In the genomic region with DNA sequence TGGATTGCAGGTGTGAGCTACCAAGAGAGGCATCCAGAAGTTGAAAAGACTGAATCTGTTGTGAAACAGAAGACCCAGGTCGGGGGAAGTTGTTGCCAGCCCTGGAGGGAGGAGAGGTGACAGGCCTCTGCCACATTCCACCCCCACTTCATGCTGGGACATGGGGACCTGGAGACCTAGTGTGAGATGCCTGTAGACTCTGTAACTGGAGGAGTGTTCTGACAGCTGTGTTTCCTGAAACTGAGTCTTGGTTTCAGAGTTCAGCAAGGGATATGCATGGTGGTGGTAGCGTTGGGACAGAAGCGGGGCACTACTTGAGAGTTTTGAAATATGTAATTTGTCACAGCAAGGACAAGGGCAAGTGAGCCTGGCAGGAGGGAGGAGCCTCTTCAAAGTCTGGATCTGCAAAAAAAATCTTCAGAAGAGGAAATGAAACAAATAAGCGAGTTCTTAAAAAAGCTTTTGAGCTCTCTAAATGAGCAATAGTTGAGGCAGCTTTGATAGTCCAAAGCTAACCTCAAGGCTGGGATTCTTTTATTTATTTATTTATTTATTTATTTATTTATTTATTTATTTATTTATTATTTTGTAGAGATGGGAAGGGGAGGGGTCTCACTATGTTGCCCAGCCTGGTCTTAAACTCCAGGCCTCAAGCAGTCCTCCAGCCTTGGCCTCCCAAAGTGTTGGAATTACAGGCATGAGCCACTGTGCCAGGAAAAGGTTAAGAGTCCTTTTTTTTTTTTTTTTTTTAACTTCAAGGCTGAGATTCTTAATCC, we compare ENCODE assay signal across 7 cellular contexts. TPM values are rescaled to one million over a fixed set of nuclear protein-coding genes. Genes with fewer than 3 reads are reported as not detected.
A peak's percentile ranks its signal among the peaks of the same experiment; 100 is the strongest.
DNase-seq lines count a peak whose midpoint lies in the region; ATAC-seq and TF ChIP-seq lines count a peak whose summit lies in the region.

No MANE protein-coding gene starts in this region.

- no peak for TF ChIP-seq RAD21 in HCT116 (IDR thresholded peaks at IDR 0.05; ENCODE audit: low read depth)

- no peak for TF ChIP-seq POLR2A in HCT116 (IDR thresholded peaks at IDR 0.05; ENCODE audit: borderline replicate concordance, extremely low read depth, insufficient read depth, insufficient read length)

- H3K4me3 ChIP-seq in HCT116 (replicated peaks in 1 of 2; ENCODE audit: low read depth in 1 of 2, low read length in 2 of 2) (no peak overlapping the region), colonic mucosa (no peak overlapping the region)

- DNase-seq in HCT116 (ENCODE audit: low read depth, low spot score) (no peak), NAMALWA (ENCODE audit: low spot score) (peak; percentile 90), colonic mucosa (no peak), pons (ENCODE audit: low spot score) (peak; percentile 32), NCI-H2171 treated with DMSO at 0.1 percent for 48 hours (lab: John Stamatoyannopoulos, UW) (no peak), DMS153 (lab: John Stamatoyannopoulos, UW) (no peak)

- no peak overlapping the region for H3K27ac ChIP-seq in HCT116 (ENCODE audit: low read depth, low read length)
- peak overlapping the region; percentile 39 for H3K27ac ChIP-seq in colonic mucosa

- TF ChIP-seq CTCF in HCT116 (IDR thresholded peaks at IDR 0.05 in 2 of 3, conservative IDR thresholded peaks at IDR 0.05 in 1 of 3; ENCODE audit: borderline replicate concordance in 1 of 3, insufficient read depth in 1 of 3, low read depth in 2 of 3, low read length in 2 of 3) (no peak), colonic mucosa (IDR thresholded peaks at IDR 0.05) (no peak)

- no peaks in the 10 kb centered on the region for H3K36me3 ChIP-seq in HCT116 (ENCODE audit: control insufficient read depth in 1 of 2, insufficient read depth in 2 of 2, low read length in 2 of 2)
- H3K36me3 ChIP-seq in colonic mucosa = no peaks in the 10 kb centered on the region

- RAD21 ChIA-PET in HCT116 (lab: Charles Lee; ENCODE audit: low non-redundant PET in 1 of 2, low total read pairs in 2 of 2, uncharacterized antibody in 2 of 2, unreplicated experiment in 2 of 2) = interaction anchor here (0.6 to 1.6 kb wide), 6 partner anchors 393 to 1115 kb away, joined by 3 to 6 read pairs (median 4); no protein-coding TSS in a partner anchor

- no peaks in the 10 kb centered on the region for H3K79me2 ChIP-seq in HCT116 (ENCODE audit: insufficient read depth, low read length)

- H3K9ac ChIP-seq in HCT116 (ENCODE audit: low read length) = no peak overlapping the region
- peak overlapping the region in 1 of 2 donors; percentile 59 for H3K9ac ChIP-seq in colonic mucosa (ENCODE audit: low read depth in 2 of 2, low read length in 2 of 2)

- BruUV-seq in HCT116 (replicated peaks; lab: Mats Ljungman, UMichigan) = no TSS peak

- H3K9me3 ChIP-seq in HCT116 (ENCODE audit: control insufficient read depth in 1 of 2, insufficient read depth in 1 of 2, low read depth in 1 of 2, low read length in 2 of 2) = no peaks in the 10 kb centered on the region
- H3K9me3 ChIP-seq in colonic mucosa = no peaks in the 10 kb centered on the region

- H3K9me2 ChIP-seq in HCT116 (ENCODE audit: insufficient read depth) = no peaks in the 10 kb centered on the region

- CTCF ChIA-PET in HCT116 (lab: Charles Lee) = interaction anchor here (0.6 to 2.7 kb wide), 19 partner anchors 9 to 1607 kb away, joined by 3 to 41 read pairs (median 5); no protein-coding TSS in a partner anchor

- H3K4me1 ChIP-seq in HCT116 (ENCODE audit: control insufficient read depth in 1 of 2, insufficient read depth in 2 of 2, low read length in 2 of 2) (0 out of 4 replicates have a peak, but pooled peaks cover 0 to 4% of the 10 kb centered on the region in 2 experiments), colonic mucosa (peaks cover 4% of the 10 kb centered on the region)

- ATAC-seq in GM18867 (IDR thresholded peaks at IDR 0.05; ENCODE audit: unreplicated experiment) (peak; percentile 85), HCT116 (peak; percentile 46; the same call in 1 of the 2 replicates)

- POLR2A ChIA-PET in HCT116 (lab: Charles Lee) = interaction anchor here (0.8 kb wide), 1 partner anchor 19 kb away, joined by 3 read pairs; no protein-coding TSS in a partner anchor

- H4K20me1 ChIP-seq in HCT116 (ENCODE audit: insufficient read depth) = no peaks in the 10 kb centered on the region

- no peak overlapping the region for H3K4me2 ChIP-seq in HCT116 (ENCODE audit: low read length)

- peak overlapping the region; percentile 68 for H2AFZ ChIP-seq in HCT116 (ENCODE audit: low read depth, low read length, poor library complexity, severe bottlenecking)

- intact Hi-C loops in HCT116 (cut with micrococcal nuclease) = loop anchor here (1.0 to 10.0 kb wide), 5 partner anchors 163 to 1115 kb away; no protein-coding TSS in a partner anchor
- intact Hi-C loops in colonic mucosa (cut with DNase I) = loop anchor here (5.0 kb wide), 2 partner anchors 409 to 429 kb away; no protein-coding TSS in a partner anchor

- H3K27me3 ChIP-seq in HCT116 (ENCODE audit: insufficient read depth, low read length) (no peaks in the 10 kb centered on the region), colonic mucosa (no peaks in the 10 kb centered on the region)

TF ChIP-seq in HCT116, 20 proteins besides CTCF, POLR2A, EP300 and RAD21:
- no peak for TF ChIP-seq SRF (IDR thresholded peaks at IDR 0.05; ENCODE audit: low read depth)
- TF ChIP-seq ZFX (IDR thresholded peaks at IDR 0.05) = no peak
- no peak for TF ChIP-seq EGR1 (IDR thresholded peaks at IDR 0.05; ENCODE audit: low read depth)
- TF ChIP-seq EZH2 (IDR thresholded peaks at IDR 0.05) = no peak
- TF ChIP-seq ZNF274 (IDR thresholded peaks at IDR 0.05; ENCODE audit: low read depth, low read length) = no peak
- TF ChIP-seq, protein P1, sequence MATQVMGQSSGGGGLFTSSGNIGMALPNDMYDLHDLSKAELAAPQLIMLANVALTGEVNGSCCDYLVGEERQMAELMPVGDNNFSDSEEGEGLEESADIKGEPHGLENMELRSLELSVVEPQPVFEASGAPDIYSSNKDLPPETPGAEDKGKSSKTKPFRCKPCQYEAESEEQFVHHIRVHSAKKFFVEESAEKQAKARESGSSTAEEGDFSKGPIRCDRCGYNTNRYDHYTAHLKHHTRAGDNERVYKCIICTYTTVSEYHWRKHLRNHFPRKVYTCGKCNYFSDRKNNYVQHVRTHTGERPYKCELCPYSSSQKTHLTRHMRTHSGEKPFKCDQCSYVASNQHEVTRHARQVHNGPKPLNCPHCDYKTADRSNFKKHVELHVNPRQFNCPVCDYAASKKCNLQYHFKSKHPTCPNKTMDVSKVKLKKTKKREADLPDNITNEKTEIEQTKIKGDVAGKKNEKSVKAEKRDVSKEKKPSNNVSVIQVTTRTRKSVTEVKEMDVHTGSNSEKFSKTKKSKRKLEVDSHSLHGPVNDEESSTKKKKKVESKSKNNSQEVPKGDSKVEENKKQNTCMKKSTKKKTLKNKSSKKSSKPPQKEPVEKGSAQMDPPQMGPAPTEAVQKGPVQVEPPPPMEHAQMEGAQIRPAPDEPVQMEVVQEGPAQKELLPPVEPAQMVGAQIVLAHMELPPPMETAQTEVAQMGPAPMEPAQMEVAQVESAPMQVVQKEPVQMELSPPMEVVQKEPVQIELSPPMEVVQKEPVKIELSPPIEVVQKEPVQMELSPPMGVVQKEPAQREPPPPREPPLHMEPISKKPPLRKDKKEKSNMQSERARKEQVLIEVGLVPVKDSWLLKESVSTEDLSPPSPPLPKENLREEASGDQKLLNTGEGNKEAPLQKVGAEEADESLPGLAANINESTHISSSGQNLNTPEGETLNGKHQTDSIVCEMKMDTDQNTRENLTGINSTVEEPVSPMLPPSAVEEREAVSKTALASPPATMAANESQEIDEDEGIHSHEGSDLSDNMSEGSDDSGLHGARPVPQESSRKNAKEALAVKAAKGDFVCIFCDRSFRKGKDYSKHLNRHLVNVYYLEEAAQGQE (IDR thresholded peaks at IDR 0.05; ENCODE audit: low read depth) = no peak
- TF ChIP-seq TCF7L2 (IDR thresholded peaks at IDR 0.05; ENCODE audit: borderline replicate concordance, extremely low read depth, insufficient read depth, insufficient read length) = no peak
- TF ChIP-seq POLR2AphosphoS5 (IDR thresholded peaks at IDR 0.05; ENCODE audit: low read depth, low read length) = no peak
- TF ChIP-seq, protein P2, sequence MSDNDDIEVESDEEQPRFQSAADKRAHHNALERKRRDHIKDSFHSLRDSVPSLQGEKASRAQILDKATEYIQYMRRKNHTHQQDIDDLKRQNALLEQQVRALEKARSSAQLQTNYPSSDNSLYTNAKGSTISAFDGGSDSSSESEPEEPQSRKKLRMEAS (IDR thresholded peaks at IDR 0.05) = no peak
- TF ChIP-seq CEBPB (IDR thresholded peaks at IDR 0.05; ENCODE audit: low read depth) = no peak
- no peak for TF ChIP-seq YY1 (IDR thresholded peaks at IDR 0.05; ENCODE audit: extremely low read depth, insufficient replicate concordance, low read depth, low read length)
- TF ChIP-seq EZH2phosphoT487 (IDR thresholded peaks at IDR 0.05; ENCODE audit: borderline replicate concordance) = no peak
- no peak for TF ChIP-seq ZBTB33 (IDR thresholded peaks at IDR 0.05; ENCODE audit: extremely low read depth, insufficient replicate concordance, low read length)
- no peak for TF ChIP-seq SIN3A (IDR thresholded peaks at IDR 0.05; ENCODE audit: low read depth)
- TF ChIP-seq CBX3 (IDR thresholded peaks at IDR 0.05; ENCODE audit: low read depth) = no peak
- no peak for TF ChIP-seq FOSL1 (IDR thresholded peaks at IDR 0.05; ENCODE audit: low read depth)
- no peak for TF ChIP-seq ELF1 (IDR thresholded peaks at IDR 0.05; ENCODE audit: borderline replicate concordance, low read depth)
- no peak for TF ChIP-seq JUND (IDR thresholded peaks at IDR 0.05)
TF ChIP-seq in HCT116: peak in this region for 0.

RNA-seq across cellular contexts. Expression of gene EEA1, which starts 58.9 kb away (rescaled TPM):
- 13.8 TPM for total RNA-seq in HCT116 (2021; ENCODE audit: unreplicated experiment)
- 2.1 and 3.0 TPM in 2 replicates for polyA plus RNA-seq in HCT116 (2012)
- total RNA-seq in colonic mucosa = 10 to 100 TPM; 23.0 to 38.7 TPM

Comparison
In these comparisons a context has a peak if more than half of its experiments do, and no peak if none do; other contexts are left out.
1. DNase-seq: peak in NAMALWA (single experiment) and pons (single experiment); none in HCT116 (single experiment), colonic mucosa (single experiment), NCI-H2171 treated with DMSO at 0.1 percent for 48 hours (single experiment) and DMS153 (single experiment).